Comparison of ENCODE assay signal across 26 cellular contexts in genomic region chr12:54059668-54060067, GRCh38. TPM values are rescaled to one million over a fixed set of nuclear protein-coding genes. Genes with fewer than 3 reads are reported as not detected.
"Had no signal": no experiment of that assay in that cellular context is flagged by ENCODE, and none has a peak within 500 bp of the region (broad histone marks: within the 10 kb centered on the region; RNA-seq: fewer than 3 reads in every experiment).

No MANE protein-coding gene starts in this region.

- H3K36me3 Mint-ChIP-seq: activated naive CD8-positive, alpha-beta T cell had no signal

- ATAC-seq: activated CD8-positive, alpha-beta T cell treated with anti-CD3 and anti-CD28 coated beads, Interleukin-2, amount 10 ng/mL, durations not matched to agents 7 days and 5 days; activated T-helper 17 cell treated with anti-CD3 and anti-CD28 coated beads, Interleukin-2, amount 50 U/mL, for 72 hours; effector memory CD8-positive, alpha-beta T cell; left ventricle myocardium superior; stimulated activated naive CD8-positive, alpha-beta T cell treated with anti-CD3 and anti-CD28 coated beads, Interleukin-15, amount 100 ng/mL, for 72 hours; T-cell had no signal

- H3K27me3 ChIP-seq: tibial artery had no signal

- H3K4me1 ChIP-seq: prostate gland had no signal

- H3K4me3 ChIP-seq: dorsolateral prefrontal cortex, esophagus muscularis mucosa, hepatocyte, prostate gland, tibial artery had no signal

- DNase-seq: activated CD4-positive, alpha-beta T cell treated with anti-CD3 and anti-CD28 coated beads, Interleukin-2, amount 50 U/mL, for 1 hour; activated CD4-positive, CD25-positive, alpha-beta regulatory T cell treated with anti-CD3 and anti-CD28 coated beads, Interleukin-2, amount 50 U/mL, for 72 hours; activated CD8-positive, alpha-beta T cell treated with anti-CD3 and anti-CD28 coated beads, Interleukin-2, amount 10 ng/mL, durations not matched to agents 7 days and 5 days; activated naive CD4-positive, alpha-beta T cell; central memory CD4-positive, alpha-beta T cell; effector memory CD8-positive, alpha-beta T cell; glutamatergic neuron; left ventricle myocardium superior; mammary epithelial cell; naive B cell; stimulated activated naive CD8-positive, alpha-beta T cell treated with anti-CD3 and anti-CD28 coated beads, Interleukin-15, amount 100 ng/mL, for 72 hours; T-cell; tibial artery had no signal

- H3K27ac ChIP-seq: dorsolateral prefrontal cortex, esophagus muscularis mucosa, hepatocyte, prostate gland, tibial artery, VCaP had no signal

- H3K4me3 Mint-ChIP-seq: activated CD8-positive, alpha-beta T cell treated with anti-CD3 and anti-CD28 coated beads, Interleukin-2, amount 10 ng/mL, durations not matched to agents 7 days and 5 days; activated naive CD8-positive, alpha-beta T cell; activated T-helper 17 cell treated with anti-CD3 and anti-CD28 coated beads, Interleukin-2, amount 50 U/mL, for 72 hours; effector memory CD8-positive, alpha-beta T cell; stimulated activated naive CD8-positive, alpha-beta T cell treated with anti-CD3 and anti-CD28 coated beads, Interleukin-15, amount 100 ng/mL, for 72 hours; T-cell; T-helper 2 cell treated with Interferon-gamma antibody and Interleukin-4, amounts not matched to agents 5 μg/mL and 100 μg/mL, for 36 hours had no signal

- H3K27ac Mint-ChIP-seq: activated CD8-positive, alpha-beta T cell treated with anti-CD3 and anti-CD28 coated beads, Interleukin-2, amount 10 ng/mL, durations not matched to agents 7 days and 5 days; activated naive CD8-positive, alpha-beta T cell; activated T-helper 17 cell treated with anti-CD3 and anti-CD28 coated beads, Interleukin-2, amount 50 U/mL, for 72 hours; effector memory CD8-positive, alpha-beta T cell; naive B cell; stimulated activated naive CD8-positive, alpha-beta T cell treated with anti-CD3 and anti-CD28 coated beads, Interleukin-15, amount 100 ng/mL, for 72 hours; T-helper 2 cell treated with Interferon-gamma antibody and Interleukin-4, amounts not matched to agents 5 μg/mL and 100 μg/mL, for 36 hours had no signal

- H3K36me3 ChIP-seq: esophagus muscularis mucosa, prostate gland, tibial artery had no signal

- H3K9me3 ChIP-seq: esophagus muscularis mucosa, prostate gland, tibial artery had no signal

- H3K9me3 Mint-ChIP-seq: activated T-helper 17 cell treated with anti-CD3 and anti-CD28 coated beads, Interleukin-2, amount 50 U/mL, for 72 hours; effector memory CD8-positive, alpha-beta T cell; naive B cell; stimulated activated naive CD8-positive, alpha-beta T cell treated with anti-CD3 and anti-CD28 coated beads, Interleukin-15, amount 100 ng/mL, for 72 hours; T-cell; T-helper 2 cell treated with Interferon-gamma antibody and Interleukin-4, amounts not matched to agents 5 μg/mL and 100 μg/mL, for 36 hours had no signal

RNA-seq across cellular contexts. Expression of gene HOXC4, which starts 6.0 kb away (rescaled TPM):
- total RNA-seq: astrocyte, frontal cortex, left ventricle myocardium superior, osteocyte had no signal

RNA-seq across cellular contexts. Expression of gene HOXC5, which starts 26.8 kb away (rescaled TPM):
- total RNA-seq: activated CD8-positive, alpha-beta T cell treated with anti-CD3 and anti-CD28 coated beads, Interleukin-2, amount 10 ng/mL, durations not matched to agents 7 days and 5 days; activated T-helper 17 cell treated with anti-CD3 and anti-CD28 coated beads, Interleukin-2, amount 50 U/mL, for 72 hours; astrocyte; dorsolateral prefrontal cortex; endothelial cell of umbilical vein; frontal cortex; left ventricle myocardium superior; mononuclear cell; osteocyte; T-cell had no signal

RNA-seq across cellular contexts. Expression of gene HOXC6, which starts 31.4 kb away (rescaled TPM):
- total RNA-seq: activated CD8-positive, alpha-beta T cell treated with anti-CD3 and anti-CD28 coated beads, Interleukin-2, amount 10 ng/mL, durations not matched to agents 7 days and 5 days; activated T-helper 17 cell treated with anti-CD3 and anti-CD28 coated beads, Interleukin-2, amount 50 U/mL, for 72 hours; astrocyte; dorsolateral prefrontal cortex; frontal cortex; mononuclear cell; osteocyte; T-cell had no signal

RNA-seq across cellular contexts. Expression of gene HOXC8, which starts 50.9 kb away (rescaled TPM):
- total RNA-seq: activated CD8-positive, alpha-beta T cell treated with anti-CD3 and anti-CD28 coated beads, Interleukin-2, amount 10 ng/mL, durations not matched to agents 7 days and 5 days; activated T-helper 17 cell treated with anti-CD3 and anti-CD28 coated beads, Interleukin-2, amount 50 U/mL, for 72 hours; astrocyte; dorsolateral prefrontal cortex; esophagus muscularis mucosa; frontal cortex; left ventricle myocardium superior; mononuclear cell; osteocyte; T-cell had no signal

RNA-seq across cellular contexts. Expression of gene HOXC9, which starts 59.7 kb away (rescaled TPM):
- total RNA-seq: activated CD8-positive, alpha-beta T cell treated with anti-CD3 and anti-CD28 coated beads, Interleukin-2, amount 10 ng/mL, durations not matched to agents 7 days and 5 days; activated T-helper 17 cell treated with anti-CD3 and anti-CD28 coated beads, Interleukin-2, amount 50 U/mL, for 72 hours; astrocyte; dorsolateral prefrontal cortex; esophagus muscularis mucosa; frontal cortex; left ventricle myocardium superior; mononuclear cell; osteocyte; T-cell had no signal
